8 cellular contexts compared by ENCODE assay signal in genomic region chr17:77086433-77087010, GRCh38. TPM values are rescaled to one million over a fixed set of nuclear protein-coding genes. Genes with fewer than 3 reads are reported as not detected.
DNase-seq lines count a peak whose midpoint lies in the region; ATAC-seq and TF ChIP-seq lines count a peak whose summit lies in the region.

No MANE protein-coding gene starts in this region.

- peak overlapping the region; percentile 59 for H3K4me3 Mint-ChIP-seq in T-helper 1 cell treated with Interleukin-12 subunit alpha and Interleukin-12 subunit beta and Interleukin-4 antibody, amounts not matched to agents 30 μg/mL and 1 μg/mL, for 36 hours

- DNase-seq in GM13977 (ENCODE audit: low spot score) (peak; percentile 73), NCI-H1105 treated with DMSO at 0.1 percent for 48 hours (lab: John Stamatoyannopoulos, UW) (peak; percentile 66), amniotic stem cell (lab: John Stamatoyannopoulos, UW) (peak; percentile 54), right cardiac atrium (peak; percentile 86 to 96 (median 93)), sciatic nerve (ENCODE audit: low spot score) (peak; percentile 91)

- peaks cover 6% of the 10 kb centered on the region for H3K27me3 Mint-ChIP-seq in T-helper 1 cell treated with Interleukin-12 subunit alpha and Interleukin-12 subunit beta and Interleukin-4 antibody, amounts not matched to agents 30 μg/mL and 1 μg/mL, for 36 hours (ENCODE audit: low read depth)

- H3K27ac ChIP-seq in 22Rv1 (no peak overlapping the region), right cardiac atrium (ENCODE audit: low read length) (no peak overlapping the region)

- H3K27me3 ChIP-seq in right cardiac atrium (ENCODE audit: control insufficient read depth, insufficient read depth): no peaks in the 10 kb centered on the region

- H3K9me3 Mint-ChIP-seq in T-helper 1 cell treated with Interleukin-12 subunit alpha and Interleukin-12 subunit beta and Interleukin-4 antibody, amounts not matched to agents 30 μg/mL and 1 μg/mL, for 36 hours: no peaks in the 10 kb centered on the region

- H3K4me1 ChIP-seq in right cardiac atrium (ENCODE audit: control insufficient read depth, insufficient read depth, low read length): peaks cover 3% of the 10 kb centered on the region

- in situ Hi-C loops in GM13977 (cut with MboI; ENCODE audit: low pct_unique_long_range_greater_than_20kb, low sequenced_read_pairs, unreplicated experiment): no loop called here

- peak; percentile 91 for TF ChIP-seq CTCF in 22Rv1 (IDR thresholded peaks at IDR 0.05)
- TF ChIP-seq CTCF in GM13977 (IDR thresholded peaks at IDR 0.05; ENCODE audit: extremely low read depth, insufficient read depth, missing control alignments): peak; percentile 92

- peaks cover 29% of the 10 kb centered on the region for H3K4me1 Mint-ChIP-seq in T-helper 1 cell treated with Interleukin-12 subunit alpha and Interleukin-12 subunit beta and Interleukin-4 antibody, amounts not matched to agents 30 μg/mL and 1 μg/mL, for 36 hours (ENCODE audit: low read depth)

- peaks cover 20% of the 10 kb centered on the region for H3K36me3 Mint-ChIP-seq in T-helper 1 cell treated with Interleukin-12 subunit alpha and Interleukin-12 subunit beta and Interleukin-4 antibody, amounts not matched to agents 30 μg/mL and 1 μg/mL, for 36 hours (ENCODE audit: low read depth)

- H3K27ac Mint-ChIP-seq in T-helper 1 cell treated with Interleukin-12 subunit alpha and Interleukin-12 subunit beta and Interleukin-4 antibody, amounts not matched to agents 30 μg/mL and 1 μg/mL, for 36 hours: peak overlapping the region; percentile 12

- H3K4me3 ChIP-seq in right cardiac atrium (ENCODE audit: low read length): no peak overlapping the region

- 17% methylated on average over 11 of the region's 11 CpGs for WGBS in right cardiac atrium

- intact Hi-C loops in right cardiac atrium (cut with DNase I): loop anchor here (2.0 kb wide), 2 partner anchors 160 to 162 kb away; no protein-coding TSS in a partner anchor
- intact Hi-C loops in sciatic nerve (cut with DNase I): loop anchor here (5.0 kb wide), 2 partner anchors 161 to 466 kb away; no protein-coding TSS in a partner anchor

- ATAC-seq in right cardiac atrium (peak; percentile 45 to 57), sciatic nerve (peak; percentile 57), GM19023 (IDR thresholded peaks at IDR 0.05; ENCODE audit: unreplicated experiment) (no peak)

- no peaks in the 10 kb centered on the region for H3K9me3 ChIP-seq in right cardiac atrium (ENCODE audit: control insufficient read depth, low read length)

RNA-seq across cellular contexts. Expression of gene SEC14L1, which starts 54.2 kb away (rescaled TPM):
- total RNA-seq in right cardiac atrium: 10 to 100 TPM; 47.2 to 58.4 (median 50.1) TPM
- 39.6 TPM for polyA plus RNA-seq in right cardiac atrium
- total RNA-seq in sciatic nerve: 130 TPM
